Comparison of ENCODE assay signal across 12 cellular contexts in genomic region chr13:19713186-19713965, GRCh38.
DNase-seq lines count a peak whose midpoint lies in the region; ATAC-seq and TF ChIP-seq lines count a peak whose summit lies in the region.
"Had no signal": no experiment of that assay in that cellular context is flagged by ENCODE, and none has a peak within 500 bp of the region (broad histone marks: within the 10 kb centered on the region; RNA-seq: fewer than 3 reads in every experiment).

No MANE protein-coding gene starts in this region.

- intact Hi-C loops in activated T-helper 2 cell treated with anti-CD3 and anti-CD28 coated beads, Interferon-gamma antibody, Interleukin-2, Interleukin-4, amounts not matched to agents 10 μg/mL and 5 μg/mL and 100 μg/mL, durations not matched to agents 14 hours and 24 hours and 36 hours (cut with micrococcal nuclease), result loop anchor here (5.0 kb wide), 1 partner anchor 149 kb away; the partner anchor contains the start of gene ZMYM5
- intact Hi-C loops in aorta (cut with DNase I), result no loop called here

- ATAC-seq in aorta (ENCODE audit: low FRiP score), result no peak
- no peak for ATAC-seq in GM19397 (IDR thresholded peaks at IDR 0.05; ENCODE audit: unreplicated experiment)
- ATAC-seq: HCT116 had no signal

- peak; percentile 8 for DNase-seq in CD1c-positive myeloid dendritic cell (ENCODE audit: extremely low spot score)
- DNase-seq in HFF-Myc (ENCODE audit: extremely low read depth, low read depth), result peak; percentile 44
- DNase-seq in activated T-helper 2 cell treated with anti-CD3 and anti-CD28 coated beads, Interferon-gamma antibody, Interleukin-2, Interleukin-4, amounts not matched to agents 10 μg/mL and 5 μg/mL and 100 μg/mL, durations not matched to agents 14 hours and 24 hours and 36 hours (ENCODE audit: low spot score), result no peak
- DNase-seq in hepatic stellate cell (ENCODE audit: low spot score), result peak; percentile 58
- no peak for DNase-seq in aorta
- DNase-seq in DMS153 treated with DMSO at 0.1 percent for 48 hours (lab: John Stamatoyannopoulos, UW; ENCODE audit: unreplicated experiment), result no peak
- no peak for DNase-seq in activated CD8-positive, alpha-beta memory T cell treated with anti-CD3 and anti-CD28 coated beads for 24 hours
- DNase-seq: hippocampal formation, RPMI8226 had no signal

- H3K27ac ChIP-seq in aorta (ENCODE audit: low read depth in 1 of 2, low read length in 2 of 2), result no peak overlapping the region

- no peaks in the 10 kb centered on the region for H3K36me3 ChIP-seq in aorta (ENCODE audit: control insufficient read depth in 1 of 2, insufficient read depth in 2 of 2, low read length in 1 of 2)

- H3K9me3 ChIP-seq in aorta (ENCODE audit: control insufficient read depth, low read length), result no peaks in the 10 kb centered on the region

- WGBS in aorta, 2 donors, result 33 to 42% methylated on average over 10 of the region's 10 CpGs

- H3K27me3 Mint-ChIP-seq in activated T-helper 2 cell treated with anti-CD3 and anti-CD28 coated beads, Interferon-gamma antibody, Interleukin-2, Interleukin-4, amounts not matched to agents 10 μg/mL and 5 μg/mL and 100 μg/mL, durations not matched to agents 14 hours and 24 hours and 36 hours (ENCODE audit: low read depth), result no peaks in the 10 kb centered on the region
- H3K27me3 Mint-ChIP-seq: stimulated activated naive CD8-positive, alpha-beta T cell treated with anti-CD3 and anti-CD28 coated beads, Interleukin-15, Interleukin-2, amounts not matched to agents 100 ng/mL and 50 ng/mL, for 24 hours had no signal

- no peaks in the 10 kb centered on the region for H3K4me1 ChIP-seq in aorta (ENCODE audit: control insufficient read depth in 1 of 2, insufficient read depth in 2 of 2, low read length in 2 of 2)

- H3K27ac Mint-ChIP-seq in activated T-helper 2 cell treated with anti-CD3 and anti-CD28 coated beads, Interferon-gamma antibody, Interleukin-2, Interleukin-4, amounts not matched to agents 10 μg/mL and 5 μg/mL and 100 μg/mL, durations not matched to agents 14 hours and 24 hours and 36 hours, result peak overlapping the region; percentile 40
- H3K27ac Mint-ChIP-seq: stimulated activated naive CD8-positive, alpha-beta T cell treated with anti-CD3 and anti-CD28 coated beads, Interleukin-15, Interleukin-2, amounts not matched to agents 100 ng/mL and 50 ng/mL, for 24 hours had no signal

- H3K9me3 Mint-ChIP-seq in activated T-helper 2 cell treated with anti-CD3 and anti-CD28 coated beads, Interferon-gamma antibody, Interleukin-2, Interleukin-4, amounts not matched to agents 10 μg/mL and 5 μg/mL and 100 μg/mL, durations not matched to agents 14 hours and 24 hours and 36 hours, result no peaks in the 10 kb centered on the region
- H3K9me3 Mint-ChIP-seq: stimulated activated naive CD8-positive, alpha-beta T cell treated with anti-CD3 and anti-CD28 coated beads, Interleukin-15, Interleukin-2, amounts not matched to agents 100 ng/mL and 50 ng/mL, for 24 hours had no signal

- H3K4me3 ChIP-seq in HFF-Myc (replicated peaks; ENCODE audit: low read depth, low read length) (no peak overlapping the region), aorta (ENCODE audit: low read length in 2 of 2) (no peak overlapping the region)

- TF ChIP-seq CTCF in HFF-Myc (IDR thresholded peaks at IDR 0.05; ENCODE audit: low read depth, low read length, missing control alignments), result no peak

- H3K4me1 Mint-ChIP-seq in activated T-helper 2 cell treated with anti-CD3 and anti-CD28 coated beads, Interferon-gamma antibody, Interleukin-2, Interleukin-4, amounts not matched to agents 10 μg/mL and 5 μg/mL and 100 μg/mL, durations not matched to agents 14 hours and 24 hours and 36 hours (ENCODE audit: low read depth), result peaks cover 24% of the 10 kb centered on the region

- no peak overlapping the region for H3K4me3 Mint-ChIP-seq in activated T-helper 2 cell treated with anti-CD3 and anti-CD28 coated beads, Interferon-gamma antibody, Interleukin-2, Interleukin-4, amounts not matched to agents 10 μg/mL and 5 μg/mL and 100 μg/mL, durations not matched to agents 14 hours and 24 hours and 36 hours (ENCODE audit: low read depth)
- H3K4me3 Mint-ChIP-seq: stimulated activated naive CD8-positive, alpha-beta T cell treated with anti-CD3 and anti-CD28 coated beads, Interleukin-15, Interleukin-2, amounts not matched to agents 100 ng/mL and 50 ng/mL, for 24 hours had no signal

- peaks cover 39% of the 10 kb centered on the region for H3K36me3 Mint-ChIP-seq in activated T-helper 2 cell treated with anti-CD3 and anti-CD28 coated beads, Interferon-gamma antibody, Interleukin-2, Interleukin-4, amounts not matched to agents 10 μg/mL and 5 μg/mL and 100 μg/mL, durations not matched to agents 14 hours and 24 hours and 36 hours (ENCODE audit: low read depth)

- H3K27me3 ChIP-seq in aorta (ENCODE audit: control insufficient read depth in 1 of 2, insufficient read depth in 2 of 2, low read length in 1 of 2), result no peaks in the 10 kb centered on the region

Comparison
In these comparisons a context has a peak if more than half of its experiments do, and no peak if none do; other contexts are left out.
1. DNase-seq: peak in CD1c-positive myeloid dendritic cell (single experiment), HFF-Myc (single experiment) and hepatic stellate cell (single experiment); none in activated T-helper 2 cell treated with anti-CD3 and anti-CD28 coated beads, Interferon-gamma antibody, Interleukin-2, Interleukin-4, amounts not matched to agents 10 μg/mL and 5 μg/mL and 100 μg/mL, durations not matched to agents 14 hours and 24 hours and 36 hours (single experiment), aorta (0 of 2), DMS153 treated with DMSO at 0.1 percent for 48 hours (single experiment) and activated CD8-positive, alpha-beta memory T cell treated with anti-CD3 and anti-CD28 coated beads for 24 hours (single experiment).